ENCODE assay signal across 2 cellular contexts in genomic region chr20:47554283-47554682, GRCh38.
A peak's percentile ranks its signal among the peaks of the same experiment; 100 is the strongest.
TF ChIP-seq lines count a peak whose summit lies in the region.

No MANE protein-coding gene starts in this region.

TF ChIP-seq in GM12878, 131 proteins besides CTCF, POLR2A, EP300 and RAD21:
- peak in 1 of 2 experiments; percentile 74; a peak in 1 of 4 replicates for TF ChIP-seq ETV6 (conservative IDR thresholded peaks at IDR 0.05 in 1 of 2, IDR thresholded peaks at IDR 0.05 in 1 of 2; ENCODE audit: borderline replicate concordance in 1 of 2, low read depth in 1 of 2)
- TF ChIP-seq NFXL1 (IDR thresholded peaks at IDR 0.05; ENCODE audit: borderline replicate concordance): peak; percentile 91

TF ChIP-seq in K562, 482 proteins besides CTCF, POLR2A, EP300 and RAD21:
- TF ChIP-seq EWSR1 (IDR thresholded peaks at IDR 0.05; ENCODE audit: borderline replicate concordance, low read depth, partially characterized antibody): peak; percentile 43
- peak in 1 of 3 experiments; percentile 81; a peak in 1 of 6 replicates for TF ChIP-seq ZBTB11 (CRISPR knock-in tag; IDR thresholded peaks at IDR 0.05)
